Comparison of ENCODE assay signal across 6 cellular contexts in the genomic region with DNA sequence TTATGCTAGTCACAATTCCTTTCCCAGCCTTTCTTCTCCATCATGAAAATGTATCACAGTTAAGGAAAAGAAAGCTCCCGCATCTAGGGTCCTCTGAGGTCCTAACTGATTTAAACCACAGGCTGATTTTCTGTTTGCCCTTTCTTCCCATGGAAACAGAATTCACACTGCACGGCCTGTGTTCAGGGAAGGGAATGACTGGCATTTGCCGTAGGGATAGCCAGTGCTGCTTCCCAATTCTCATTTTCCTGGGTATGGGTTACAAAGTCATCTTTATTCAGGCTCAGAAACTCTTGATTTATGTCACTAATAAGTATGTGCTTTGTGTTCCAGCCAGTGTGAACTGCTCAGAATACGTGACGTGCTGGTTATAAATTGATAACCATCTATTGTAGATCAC.
"Had no signal": no experiment of that assay in that cellular context is flagged by ENCODE, and none has a peak within 500 bp of the region (broad histone marks: within the 10 kb centered on the region; RNA-seq: fewer than 3 reads in every experiment).

No MANE protein-coding gene starts in this region.

- DNase-seq: GM23248, H9, HCEC 1CT, IMR-90, KG1 had no signal

- ATAC-seq: K562 had no signal

- H2AFZ ChIP-seq: GM23248 had no signal

- H3K9ac ChIP-seq: GM23248 had no signal

- H3K4me3 Mint-ChIP-seq: H9 had no signal

- H3K9me3 Mint-ChIP-seq: H9 had no signal

- H3K27ac ChIP-seq: GM23248 had no signal

- H3K4me3 ChIP-seq: GM23248, K562 had no signal
